8 cellular contexts compared by ENCODE assay signal in genomic region chr6:32087574-32088486, GRCh38. TPM values are rescaled to one million over a fixed set of nuclear protein-coding genes. Genes with fewer than 3 reads are reported as not detected.
DNase-seq lines count a peak whose midpoint lies in the region; ATAC-seq and TF ChIP-seq lines count a peak whose summit lies in the region.

No MANE protein-coding gene starts in this region.

- H3K9ac ChIP-seq in BLaER1 (no peak overlapping the region), GM23248 (no peak overlapping the region)

- H3K4me1 ChIP-seq in BLaER1 (peaks cover 9% of the 10 kb centered on the region; the same call in 1 of the 2 replicates), GM23248 (ENCODE audit: insufficient read depth) (peaks cover 35% of the 10 kb centered on the region)

- no peak overlapping the region for H2AFZ ChIP-seq in GM23248

- TF ChIP-seq CTCF in VCaP (conservative IDR thresholded peaks at IDR 0.05), result peak; percentile 71
- TF ChIP-seq CTCF in brain microvascular endothelial cell (IDR thresholded peaks at IDR 0.05; ENCODE audit: low read depth, low read length, missing control alignments), result peak; percentile 60

- in situ Hi-C loops in KBM-7 (cut with MboI; ENCODE audit: low pct_unique_long_range_greater_than_20kb, low sequenced_read_pairs), result no loop called here
- in situ Hi-C loops in brain microvascular endothelial cell (cut with HindIII; ENCODE audit: low pct_ligation_motif_present, low sequenced_read_pairs), result no loop called here
- in situ Hi-C loops in GM23248 (cut with MboI), result no loop called here

- H3K9me2 ChIP-seq in GM23248 (ENCODE audit: insufficient read depth), result no peaks in the 10 kb centered on the region

- H3F3A ChIP-seq in GM23248 (ENCODE audit: insufficient read depth), result peaks cover 23% of the 10 kb centered on the region

- no peaks in the 10 kb centered on the region for H3K27me3 ChIP-seq in BLaER1
- peaks cover 52% of the 10 kb centered on the region for H3K27me3 ChIP-seq in brain microvascular endothelial cell (replicated peaks)
- 0 out of 2 replicates have a peak, but pooled peaks cover 14% of the 10 kb centered on the region for H3K27me3 ChIP-seq in GM23248 (replicated peaks; ENCODE audit: insufficient read depth)

- no peak for ATAC-seq in HG03571 (IDR thresholded peaks at IDR 0.05; ENCODE audit: unreplicated experiment)

- H4K20me1 ChIP-seq in BLaER1, result no peaks in the 10 kb centered on the region
- no peaks in the 10 kb centered on the region for H4K20me1 ChIP-seq in GM23248 (ENCODE audit: insufficient read depth)

- H3K9me3 ChIP-seq in BLaER1 (no peaks in the 10 kb centered on the region), GM23248 (ENCODE audit: low read depth) (no peaks in the 10 kb centered on the region)

- H3K36me3 ChIP-seq in BLaER1 (no peaks in the 10 kb centered on the region), brain microvascular endothelial cell (replicated peaks) (no peaks in the 10 kb centered on the region), GM23248 (ENCODE audit: low read depth) (no peaks in the 10 kb centered on the region)

- H3K79me2 ChIP-seq in GM23248 (ENCODE audit: insufficient read depth), result no peaks in the 10 kb centered on the region

- H3K4me2 ChIP-seq in BLaER1, result peak overlapping the region; percentile 39
- H3K4me2 ChIP-seq in GM23248 (ENCODE audit: unreplicated experiment), result no peak overlapping the region

- H3K27ac ChIP-seq in BLaER1 (no peak overlapping the region), VCaP (no peak overlapping the region), brain microvascular endothelial cell (no peak overlapping the region), GM23248 (no peak overlapping the region)

- peak; percentile 63 for DNase-seq in KBM-7
- DNase-seq in brain microvascular endothelial cell, result peak; percentile 49
- DNase-seq in inferior parietal cortex (ENCODE audit: extremely low spot score), result peak; percentile 30
- peak; percentile 70 to 73 for DNase-seq in stimulated activated CD4-positive, alpha-beta T cell treated with anti-CD3 and anti-CD28 coated beads, Interleukin-4, amount 100 ng/mL, for 48 hours (ENCODE audit: low read depth in 2 of 2)
- no peak for DNase-seq in GM23248

- H3K4me3 ChIP-seq in BLaER1 (no peak overlapping the region), brain microvascular endothelial cell (ENCODE audit: low read depth, low read length) (no peak overlapping the region), GM23248 (no peak overlapping the region)

- 75 to 78% methylated on average over 19 to 47 of the region's 50 CpGs for WGBS in GM23248 (ENCODE audit: low coverage in 1 of 2, low lambda C conversion rate in 2 of 2, missing lambda C conversion rate in 2 of 2), 2 experiments

RNA-seq across cellular contexts. Expression of gene TNXB, which starts 21.3 kb away (rescaled TPM):
- 23.5 and 23.8 TPM in 2 replicates for total RNA-seq in GM23248 (2014; rRNA removed; shearing (Covaris generic))
- 5.2 TPM in 2 replicates for polyA plus RNA-seq in GM23248 (2016; fragmentation: Nextera tagmentation; extraction: Ambion mirVana)

RNA-seq across cellular contexts. Expression of gene ATF6B, which starts 40.2 kb away (rescaled TPM):
- total RNA-seq in GM23248 (2014; rRNA removed; shearing (Covaris generic)), result 33.3 and 37.3 TPM in 2 replicates
- 51.7 and 54.1 TPM in 2 replicates for polyA plus RNA-seq in GM23248 (2016; fragmentation: Nextera tagmentation; extraction: Ambion mirVana)

RNA-seq across cellular contexts. Expression of gene FKBPL, which starts 42.3 kb away (rescaled TPM):
- total RNA-seq in GM23248 (2014; rRNA removed; shearing (Covaris generic)), result 2.9 and 5.3 TPM in 2 replicates
- polyA plus RNA-seq in GM23248 (2016; fragmentation: Nextera tagmentation; extraction: Ambion mirVana), result 6.2 and 6.9 TPM in 2 replicates

RNA-seq across cellular contexts. Expression of gene CYP21A2, which starts 49.6 kb away (rescaled TPM):
- not detected in 2 replicates for total RNA-seq in GM23248 (2014; rRNA removed; shearing (Covaris generic))
- polyA plus RNA-seq in GM23248 (2016; fragmentation: Nextera tagmentation; extraction: Ambion mirVana), result not detected in 2 replicates
